9 cellular contexts compared by ENCODE assay signal in the genomic region with DNA sequence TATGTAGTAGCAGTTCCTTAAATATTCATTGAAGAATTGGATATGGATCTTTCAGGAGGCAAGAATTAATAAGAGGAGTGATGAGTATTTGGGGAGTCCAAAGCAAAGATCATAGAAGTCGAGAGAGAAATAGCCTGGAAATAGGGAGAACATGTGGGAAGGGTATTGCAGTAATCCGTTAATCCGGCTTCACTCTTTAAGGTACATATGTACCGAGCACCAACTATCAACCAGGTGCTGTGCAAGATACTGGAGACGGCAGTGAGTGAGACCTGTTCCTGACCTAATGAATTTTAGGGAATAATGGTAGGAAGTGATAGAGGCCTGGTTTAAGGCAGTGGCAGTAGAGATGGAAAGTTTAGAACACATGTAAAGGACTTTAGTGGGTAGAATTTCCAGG. TPM values are rescaled to one million over a fixed set of nuclear protein-coding genes. Genes with fewer than 3 reads are reported as not detected.
DNase-seq lines count a peak whose midpoint lies in the region; ATAC-seq, FAIRE-seq and TF ChIP-seq lines count a peak whose summit lies in the region.
"Had no signal": no experiment of that assay in that cellular context is flagged by ENCODE, and none has a peak within 500 bp of the region (broad histone marks: within the 10 kb centered on the region; RNA-seq: fewer than 3 reads in every experiment).

No MANE protein-coding gene starts in this region.

- H3K27me3 Mint-ChIP-seq in Caco-2 (ENCODE audit: insufficient read depth, unreplicated experiment), result no peaks in the 10 kb centered on the region
- peaks cover 12% of the 10 kb centered on the region for H3K27me3 Mint-ChIP-seq in endothelial cell (ENCODE audit: unreplicated experiment)

- H3K4me2 ChIP-seq in PC-3 (ENCODE audit: low read length), result peak overlapping the region; percentile 95

- no peak for FAIRE-seq in pancreas (lab: Jason Lieb, UNC)
- FAIRE-seq: urothelium cell line had no signal

- intact Hi-C loops in Caco-2 (cut with micrococcal nuclease; ENCODE audit: unreplicated experiment), result no loop called here
- intact Hi-C loops in PC-3 (cut with micrococcal nuclease), result loop anchor here (2.0 kb wide), 1 partner anchor 28 kb away; a partner anchor contains a TSS
- intact Hi-C loops in pancreas (cut with DNase I), result no loop called here

- peaks cover 73% of the 10 kb centered on the region for H3K36me3 Mint-ChIP-seq in Caco-2 (ENCODE audit: insufficient read depth, unreplicated experiment)
- H3K36me3 Mint-ChIP-seq in endothelial cell (ENCODE audit: low read depth, unreplicated experiment), result peaks cover 30% of the 10 kb centered on the region

- peak overlapping the region; percentile 96 for H3K9ac ChIP-seq in PC-3 (ENCODE audit: low read length)

- BruUV-seq in Caco-2 (replicated peaks; lab: Mats Ljungman, UMichigan) (TSS peak; percentile 76), PC-3 (replicated peaks; lab: Mats Ljungman, UMichigan) (no TSS peak)

- H3K27me3 ChIP-seq in Caco-2 (replicated peaks; ENCODE audit: control insufficient read depth, insufficient read depth, low read length), result no peaks in the 10 kb centered on the region
- no peaks in the 10 kb centered on the region for H3K27me3 ChIP-seq in PC-3 (ENCODE audit: low read length)
- no peaks in the 10 kb centered on the region for H3K27me3 ChIP-seq in pancreas

- H3K4me3 Mint-ChIP-seq in Caco-2 (ENCODE audit: unreplicated experiment) (peak overlapping the region; percentile 88), endothelial cell (ENCODE audit: unreplicated experiment) (peak overlapping the region; percentile 93)

- H3K4me1 Mint-ChIP-seq in Caco-2 (ENCODE audit: low read depth, unreplicated experiment) (peaks cover 11% of the 10 kb centered on the region), endothelial cell (ENCODE audit: unreplicated experiment) (peaks cover 31% of the 10 kb centered on the region)

- H3K9me3 Mint-ChIP-seq in Caco-2 (ENCODE audit: unreplicated experiment) (no peaks in the 10 kb centered on the region), endothelial cell (ENCODE audit: unreplicated experiment) (no peaks in the 10 kb centered on the region)

- DNase-seq in Caco-2 (no peak), PC-3 (no peak), endothelial cell (ENCODE audit: low spot score) (no peak), pancreas (no peak), NCI-H345 (lab: John Stamatoyannopoulos, UW) (no peak), UCSD-AML1 (lab: John Stamatoyannopoulos, UW; ENCODE audit: unreplicated experiment) (no peak), NCI-H510A treated with DMSO at 0.1 percent for 48 hours (lab: John Stamatoyannopoulos, UW) (no peak), RKO (ENCODE audit: low spot score) (no peak)

- CTCF ChIA-PET in Caco-2 (lab: Charles Lee) (no interaction called here), PC-3 (lab: Charles Lee) (no interaction called here)

- peaks cover 62% of the 10 kb centered on the region for H3K79me2 ChIP-seq in PC-3 (ENCODE audit: low read length)

- H3K9me3 ChIP-seq in Caco-2 (no peaks in the 10 kb centered on the region), PC-3 (ENCODE audit: low read length) (no peaks in the 10 kb centered on the region), pancreas (no peaks in the 10 kb centered on the region)

- H3K27ac Mint-ChIP-seq in Caco-2 (ENCODE audit: unreplicated experiment), result peak overlapping the region; percentile 98
- H3K27ac Mint-ChIP-seq in endothelial cell (ENCODE audit: unreplicated experiment), result peak overlapping the region; percentile 99

- POLR2A ChIA-PET in Caco-2 (lab: Charles Lee), result no interaction called here
- POLR2A ChIA-PET in PC-3 (lab: Charles Lee; ENCODE audit: unreplicated experiment), result no interaction called here

- ATAC-seq in PC-3, result no peak
- no peak for ATAC-seq in pancreas

- H3K27ac ChIP-seq in PC-3 (ENCODE audit: low read length), result peak overlapping the region; percentile 96; the same call in 1 of the 2 replicates
- peak overlapping the region; percentile 99 to 100 (median 100) for H3K27ac ChIP-seq in pancreas

- WGBS in pancreas, 2 donors, result 43 to 51% methylated on average over 5 of the region's 5 CpGs

- H3K4me1 ChIP-seq in Caco-2, result no peaks in the 10 kb centered on the region
- peaks cover 21% of the 10 kb centered on the region for H3K4me1 ChIP-seq in PC-3 (ENCODE audit: insufficient read depth, low read length)
- peaks cover 8 to 27% (median 11%) of the 10 kb centered on the region in 3 donors for H3K4me1 ChIP-seq in pancreas

- H3K36me3 ChIP-seq in Caco-2 (ENCODE audit: control insufficient read depth, insufficient read depth, low read length), result no peaks in the 10 kb centered on the region
- peaks cover 3% of the 10 kb centered on the region; the same call in 1 of the 2 replicates for H3K36me3 ChIP-seq in PC-3 (ENCODE audit: low read depth, low read length)
- H3K36me3 ChIP-seq in pancreas, result peaks cover 4 to 21% (median 6%) of the 10 kb centered on the region in 3 donors

- H3F3A ChIP-seq in PC-3 (ENCODE audit: low read length, unreplicated experiment), result no peaks in the 10 kb centered on the region

- H2AFZ ChIP-seq in PC-3 (ENCODE audit: low read length), result no peak overlapping the region

- peak overlapping the region; percentile 70 for H3K4me3 ChIP-seq in Caco-2 (ENCODE audit: low read depth, low read length)
- peak overlapping the region; percentile 92 for H3K4me3 ChIP-seq in PC-3 (ENCODE audit: low read length)
- peak overlapping the region in 2 of 4 donors; percentile 95 to 97 for H3K4me3 ChIP-seq in pancreas

- 0 out of 2 replicates have a peak, but pooled peaks cover 5% of the 10 kb centered on the region for H4K20me1 ChIP-seq in PC-3 (ENCODE audit: low read length)

- H3K9me2 ChIP-seq in PC-3 (replicated peaks; ENCODE audit: low read length), result no peaks in the 10 kb centered on the region

- TF ChIP-seq CTCF in Caco-2 (IDR thresholded peaks at IDR 0.05; ENCODE audit: insufficient read depth in 1 of 2, low read depth in 1 of 2, low read length in 1 of 2, severe bottlenecking in 1 of 2, unreplicated experiment in 1 of 2) (no peak), PC-3 (conservative IDR thresholded peaks at IDR 0.05; ENCODE audit: low read depth, low read length) (no peak), endothelial cell (IDR thresholded peaks at IDR 0.05; ENCODE audit: unreplicated experiment) (no peak), pancreas (IDR thresholded peaks at IDR 0.05) (no peak)

RNA-seq across cellular contexts. Expression of a gene that starts 1.1 kb away (rescaled TPM):
- total RNA-seq in Caco-2 (2022), result 43.2 and 43.3 TPM in 2 replicates
- 60.5 and 67.5 TPM in 2 replicates for total RNA-seq in PC-3 (2014; rRNA removed)
- total RNA-seq in endothelial cell (ENCODE audit: unreplicated experiment), result 36.9 TPM
- total RNA-seq in pancreas, result 10 to 100 TPM; 11.7 to 27.1 (median 19.5) TPM
- polyA plus RNA-seq in pancreas, result 10 to 100 TPM; 14.1 to 41.1 TPM

RNA-seq across cellular contexts. Expression of a gene that starts 1.5 kb away (rescaled TPM):
- total RNA-seq in Caco-2 (2022) (68.6 and 71.1 TPM in 2 replicates), PC-3 (2014; rRNA removed) (52.4 and 68.5 TPM in 2 replicates), endothelial cell (ENCODE audit: unreplicated experiment) (148 TPM), pancreas (10 to 100 TPM; 42.0 to 75.2 (median 53.8) TPM)
- 10 to 100 TPM; 47.4 to 67.9 TPM for polyA plus RNA-seq in pancreas

RNA-seq across cellular contexts. Expression of a gene that starts 9.2 kb away (rescaled TPM):
- total RNA-seq in Caco-2 (2022) (111 and 115 TPM in 2 replicates), PC-3 (2014; rRNA removed) (147 and 180 TPM in 2 replicates), endothelial cell (ENCODE audit: unreplicated experiment) (65.7 TPM), pancreas (10 to 100 TPM; 49.1 to 89.7 (median 62.7) TPM)
- polyA plus RNA-seq in pancreas, result 10 to 100 TPM; 55.7 to 69.1 TPM

RNA-seq across cellular contexts. Expression of a gene that starts 10.8 kb away (rescaled TPM):
- total RNA-seq in Caco-2 (2022) (129 and 140 TPM in 2 replicates), PC-3 (2014; rRNA removed) (88.2 and 103 TPM in 2 replicates), endothelial cell (ENCODE audit: unreplicated experiment) (418 TPM), pancreas (100 to 1,000 TPM; 231 to 346 (median 294) TPM)
- 100 to 1,000 TPM; 520 to 639 TPM for polyA plus RNA-seq in pancreas

RNA-seq across cellular contexts. Expression of a gene that starts 13.8 kb away (rescaled TPM):
- 20.5 and 20.6 TPM in 2 replicates for total RNA-seq in Caco-2 (2022)
- total RNA-seq in PC-3 (2014; rRNA removed), result 20.8 and 32.7 TPM in 2 replicates
- 80.9 TPM for total RNA-seq in endothelial cell (ENCODE audit: unreplicated experiment)
- 10 to 100 TPM in 4 of 6 donors, 1 to 10 TPM in 2; 7.0 to 19.8 (median 11.4) TPM for total RNA-seq in pancreas
- polyA plus RNA-seq in pancreas, result 10 to 100 TPM; 11.4 to 23.3 TPM
